ENCODE assay signal across 8 cellular contexts in genomic region chr11:827146-827860, GRCh38. TPM values are rescaled to one million over a fixed set of nuclear protein-coding genes. Genes with fewer than 3 reads are reported as not detected.
A peak's percentile ranks its signal among the peaks of the same experiment; 100 is the strongest.
DNase-seq lines count a peak whose midpoint lies in the region; TF ChIP-seq lines count a peak whose summit lies in the region.

No MANE protein-coding gene starts in this region.

- no peaks in the 10 kb centered on the region for H3K36me3 ChIP-seq in neural progenitor cell

- peak overlapping the region; percentile 7 for H2AFZ ChIP-seq in neural progenitor cell (replicated peaks)

- peaks cover 59% of the 10 kb centered on the region for H3F3A ChIP-seq in neural progenitor cell (ENCODE audit: low read depth)

- no peak overlapping the region for H3K9ac ChIP-seq in neural progenitor cell

- peak overlapping the region; percentile 64 for H3K4me3 Mint-ChIP-seq in dendritic cell treated with granulocyte-macrophage colony-stimulating factor and Interleukin-4, amounts not matched to agents 40 ng/mL and 50 ng/mL, for 4 days
- peak overlapping the region; percentile 76 for H3K4me3 Mint-ChIP-seq in neural progenitor cell

- H3K27me3 Mint-ChIP-seq in dendritic cell treated with granulocyte-macrophage colony-stimulating factor and Interleukin-4, amounts not matched to agents 40 ng/mL and 50 ng/mL, for 4 days: peaks cover 61% of the 10 kb centered on the region
- H3K27me3 Mint-ChIP-seq in neural progenitor cell (ENCODE audit: insufficient read depth, low read depth): peaks cover 40% of the 10 kb centered on the region

- peaks cover 34% of the 10 kb centered on the region for H3K36me3 Mint-ChIP-seq in dendritic cell treated with granulocyte-macrophage colony-stimulating factor and Interleukin-4, amounts not matched to agents 40 ng/mL and 50 ng/mL, for 4 days (ENCODE audit: low read depth)
- H3K36me3 Mint-ChIP-seq in neural progenitor cell: peaks cover 4% of the 10 kb centered on the region

- intact Hi-C loops in dendritic cell treated with granulocyte-macrophage colony-stimulating factor and Interleukin-4, amounts not matched to agents 40 ng/mL and 50 ng/mL, for 4 days (cut with micrococcal nuclease): no loop called here

- peaks cover 74% of the 10 kb centered on the region for H3K27me3 ChIP-seq in neural progenitor cell

- DNase-seq in activated CD8-positive, alpha-beta memory T cell treated with anti-CD3 and anti-CD28 coated beads for 24 hours: peak; percentile 70
- DNase-seq in activated CD8-positive, alpha-beta memory T cell treated with anti-CD3 and anti-CD28 coated beads, Interleukin-2, amount 50 U/mL, for 4 hours: no peak
- DNase-seq in LoVo (ENCODE audit: low spot score) (peak; percentile 49), neural progenitor cell (ENCODE audit: low spot score) (peak; percentile 73), T-helper 9 cell (no peak), occipital lobe (lab: John Stamatoyannopoulos, UW) (no peak), HPDE6-E6E7 (ENCODE audit: extremely low spot score) (no peak)

- H3K79me2 ChIP-seq in neural progenitor cell (ENCODE audit: low read depth): no peaks in the 10 kb centered on the region

- TF ChIP-seq CTCF in neural progenitor cell (IDR thresholded peaks at IDR 0.05): peak; percentile 7

- peak overlapping the region; percentile 50 for H3K4me3 ChIP-seq in neural progenitor cell

- peaks cover 52% of the 10 kb centered on the region for H3K4me1 ChIP-seq in neural progenitor cell

- H3K27ac Mint-ChIP-seq in dendritic cell treated with granulocyte-macrophage colony-stimulating factor and Interleukin-4, amounts not matched to agents 40 ng/mL and 50 ng/mL, for 4 days: peak overlapping the region; percentile 42
- no peak overlapping the region for H3K27ac Mint-ChIP-seq in neural progenitor cell

- H3K9me3 Mint-ChIP-seq in dendritic cell treated with granulocyte-macrophage colony-stimulating factor and Interleukin-4, amounts not matched to agents 40 ng/mL and 50 ng/mL, for 4 days: no peaks in the 10 kb centered on the region
- no peaks in the 10 kb centered on the region for H3K9me3 Mint-ChIP-seq in neural progenitor cell

- no peak overlapping the region for H3K27ac ChIP-seq in neural progenitor cell

- peak overlapping the region; percentile 80 for H3K4me2 ChIP-seq in neural progenitor cell

- peaks cover 57% of the 10 kb centered on the region for H3K4me1 Mint-ChIP-seq in dendritic cell treated with granulocyte-macrophage colony-stimulating factor and Interleukin-4, amounts not matched to agents 40 ng/mL and 50 ng/mL, for 4 days (ENCODE audit: low read depth)
- H3K4me1 Mint-ChIP-seq in neural progenitor cell: peaks cover 37% of the 10 kb centered on the region

- H3K9me3 ChIP-seq in neural progenitor cell (ENCODE audit: low read depth): no peaks in the 10 kb centered on the region

- peaks cover 59% of the 10 kb centered on the region for H4K20me1 ChIP-seq in neural progenitor cell (ENCODE audit: low read depth)

RNA-seq across cellular contexts. Expression of gene CRACR2B, which starts 0.4 kb away (rescaled TPM):
- total RNA-seq in neural progenitor cell (ENCODE audit: low replicate concordance) (3.9 and 11.6 TPM in 2 replicates), occipital lobe (0.31 TPM)

RNA-seq across cellular contexts. Expression of gene CD151, which starts 5.4 kb away (rescaled TPM):
- total RNA-seq in neural progenitor cell (ENCODE audit: low replicate concordance) (37.4 and 82.2 TPM in 2 replicates), occipital lobe (44.1 TPM)

RNA-seq across cellular contexts. Expression of gene PNPLA2, which starts 8.6 kb away (rescaled TPM):
- total RNA-seq in neural progenitor cell (ENCODE audit: low replicate concordance) (2.6 and 20.9 TPM in 2 replicates), occipital lobe (5.3 TPM)

RNA-seq across cellular contexts. Expression of gene POLR2L, which starts 15.0 kb away (rescaled TPM):
- total RNA-seq in neural progenitor cell (ENCODE audit: low replicate concordance) (12.9 and 27.5 TPM in 2 replicates), occipital lobe (14.5 TPM)

RNA-seq across cellular contexts. Expression of gene TSPAN4, which starts 15.3 kb away (rescaled TPM):
- total RNA-seq in neural progenitor cell (ENCODE audit: low replicate concordance): 19.6 and 58.2 TPM in 2 replicates
- 18.6 TPM for total RNA-seq in occipital lobe

Comparison
In these comparisons a context has a peak if more than half of its experiments do, and no peak if none do; other contexts are left out.
1. DNase-seq: peak in activated CD8-positive, alpha-beta memory T cell treated with anti-CD3 and anti-CD28 coated beads for 24 hours (single experiment), LoVo (single experiment) and neural progenitor cell (single experiment); none in activated CD8-positive, alpha-beta memory T cell treated with anti-CD3 and anti-CD28 coated beads, Interleukin-2, amount 50 U/mL, for 4 hours (single experiment), T-helper 9 cell (single experiment), occipital lobe (single experiment) and HPDE6-E6E7 (single experiment).